Comparison of ENCODE assay signal across 1 cellular context in genomic region chr4:6749340-6750171, GRCh38.
TF ChIP-seq lines count a peak whose summit lies in the region.

No MANE protein-coding gene starts in this region.

TF ChIP-seq in HepG2, 621 proteins besides CTCF, POLR2A, EP300 and RAD21 (continued from another document and continues in another):
- TF ChIP-seq ZFP41 (CRISPR knock-in tag; IDR thresholded peaks at IDR 0.05; ENCODE audit: borderline replicate concordance) (0 out of 2 replicates have a peak, but pooled peaks have one; percentile 65), ZNF326 (CRISPR knock-in tag; IDR thresholded peaks at IDR 0.05; ENCODE audit: borderline replicate concordance) (no peak), SRSF9 (IDR thresholded peaks at IDR 0.05; ENCODE audit: borderline replicate concordance, insufficient read depth, low read depth, low read length, poor library complexity, severe bottlenecking) (no peak), PATZ1 (CRISPR knock-in tag; IDR thresholded peaks at IDR 0.05) (peak; percentile 86), FOSL2 (CRISPR knock-in tag; IDR thresholded peaks at IDR 0.05) (peak; percentile 91), YEATS2 (CRISPR knock-in tag; IDR thresholded peaks at IDR 0.05; ENCODE audit: borderline replicate concordance) (no peak; the same call in 1 of the 2 replicates), SNRNP70 (IDR thresholded peaks at IDR 0.05; ENCODE audit: low read depth, low read length) (no peak), ZBTB21 (CRISPR knock-in tag; IDR thresholded peaks at IDR 0.05) (no peak), CREM (IDR thresholded peaks at IDR 0.05) (no peak), CREM (CRISPR knock-in tag; IDR thresholded peaks at IDR 0.05) (no peak), TAF15 (IDR thresholded peaks at IDR 0.05; ENCODE audit: low read depth, low read length, poor library complexity, severe bottlenecking) (no peak), TMF1 (CRISPR knock-in tag; IDR thresholded peaks at IDR 0.05; ENCODE audit: low read depth) (no peak), CHD4 (IDR thresholded peaks at IDR 0.05; ENCODE audit: borderline replicate concordance, low read length) (no peak), CENPX (CRISPR knock-in tag; IDR thresholded peaks at IDR 0.05) (no peak), NCOA5 (CRISPR knock-in tag; IDR thresholded peaks at IDR 0.05) (no peak), ZNF775 (CRISPR knock-in tag; IDR thresholded peaks at IDR 0.05; ENCODE audit: borderline replicate concordance) (no peak), ZBTB4 (CRISPR knock-in tag; IDR thresholded peaks at IDR 0.05; ENCODE audit: borderline replicate concordance) (peak; percentile 77; the same call in 1 of the 2 replicates), KLF11 (CRISPR knock-in tag; IDR thresholded peaks at IDR 0.05) (0 out of 2 replicates have a peak, but pooled peaks have one; percentile 39), ZBTB40 (IDR thresholded peaks at IDR 0.05) (no peak), ZBTB40 (CRISPR knock-in tag; IDR thresholded peaks at IDR 0.05) (no peak; the same call in 1 of the 2 replicates), CBX2 (IDR thresholded peaks at IDR 0.05; ENCODE audit: low read depth, low read length) (no peak), CBX2 (CRISPR knock-in tag; IDR thresholded peaks at IDR 0.05; ENCODE audit: low read depth) (no peak), CENPT (CRISPR knock-in tag; IDR thresholded peaks at IDR 0.05; ENCODE audit: low read depth) (0 out of 2 replicates have a peak, but pooled peaks have one; percentile 23), TAF1 (CRISPR knock-in tag; IDR thresholded peaks at IDR 0.05) (peak; percentile 67; the same call in 1 of the 2 replicates), REXO4 (CRISPR knock-in tag; IDR thresholded peaks at IDR 0.05; ENCODE audit: borderline replicate concordance) (no peak), ZNF296 (CRISPR knock-in tag; conservative IDR thresholded peaks at IDR 0.05) (peak; percentile 85; the same call in 1 of the 2 replicates), GABPB1 (CRISPR knock-in tag; IDR thresholded peaks at IDR 0.05) (peak; percentile 78), FOXO1 (CRISPR knock-in tag; IDR thresholded peaks at IDR 0.05) (no peak), ZNF543 (CRISPR knock-in tag; IDR thresholded peaks at IDR 0.05) (peak; percentile 77; the same call in 1 of the 2 replicates), KDM5B (CRISPR knock-in tag; IDR thresholded peaks at IDR 0.05; ENCODE audit: borderline replicate concordance) (peak; percentile 69; the same call in 1 of the 2 replicates), ZGPAT (CRISPR knock-in tag; IDR thresholded peaks at IDR 0.05) (peak; percentile 81), ZNF230 (CRISPR knock-in tag; IDR thresholded peaks at IDR 0.05) (peak; percentile 88; the same call in 1 of the 2 replicates), ZNF569 (CRISPR knock-in tag; IDR thresholded peaks at IDR 0.05; ENCODE audit: borderline replicate concordance) (no peak)
- TF ChIP-seq, protein P1, sequence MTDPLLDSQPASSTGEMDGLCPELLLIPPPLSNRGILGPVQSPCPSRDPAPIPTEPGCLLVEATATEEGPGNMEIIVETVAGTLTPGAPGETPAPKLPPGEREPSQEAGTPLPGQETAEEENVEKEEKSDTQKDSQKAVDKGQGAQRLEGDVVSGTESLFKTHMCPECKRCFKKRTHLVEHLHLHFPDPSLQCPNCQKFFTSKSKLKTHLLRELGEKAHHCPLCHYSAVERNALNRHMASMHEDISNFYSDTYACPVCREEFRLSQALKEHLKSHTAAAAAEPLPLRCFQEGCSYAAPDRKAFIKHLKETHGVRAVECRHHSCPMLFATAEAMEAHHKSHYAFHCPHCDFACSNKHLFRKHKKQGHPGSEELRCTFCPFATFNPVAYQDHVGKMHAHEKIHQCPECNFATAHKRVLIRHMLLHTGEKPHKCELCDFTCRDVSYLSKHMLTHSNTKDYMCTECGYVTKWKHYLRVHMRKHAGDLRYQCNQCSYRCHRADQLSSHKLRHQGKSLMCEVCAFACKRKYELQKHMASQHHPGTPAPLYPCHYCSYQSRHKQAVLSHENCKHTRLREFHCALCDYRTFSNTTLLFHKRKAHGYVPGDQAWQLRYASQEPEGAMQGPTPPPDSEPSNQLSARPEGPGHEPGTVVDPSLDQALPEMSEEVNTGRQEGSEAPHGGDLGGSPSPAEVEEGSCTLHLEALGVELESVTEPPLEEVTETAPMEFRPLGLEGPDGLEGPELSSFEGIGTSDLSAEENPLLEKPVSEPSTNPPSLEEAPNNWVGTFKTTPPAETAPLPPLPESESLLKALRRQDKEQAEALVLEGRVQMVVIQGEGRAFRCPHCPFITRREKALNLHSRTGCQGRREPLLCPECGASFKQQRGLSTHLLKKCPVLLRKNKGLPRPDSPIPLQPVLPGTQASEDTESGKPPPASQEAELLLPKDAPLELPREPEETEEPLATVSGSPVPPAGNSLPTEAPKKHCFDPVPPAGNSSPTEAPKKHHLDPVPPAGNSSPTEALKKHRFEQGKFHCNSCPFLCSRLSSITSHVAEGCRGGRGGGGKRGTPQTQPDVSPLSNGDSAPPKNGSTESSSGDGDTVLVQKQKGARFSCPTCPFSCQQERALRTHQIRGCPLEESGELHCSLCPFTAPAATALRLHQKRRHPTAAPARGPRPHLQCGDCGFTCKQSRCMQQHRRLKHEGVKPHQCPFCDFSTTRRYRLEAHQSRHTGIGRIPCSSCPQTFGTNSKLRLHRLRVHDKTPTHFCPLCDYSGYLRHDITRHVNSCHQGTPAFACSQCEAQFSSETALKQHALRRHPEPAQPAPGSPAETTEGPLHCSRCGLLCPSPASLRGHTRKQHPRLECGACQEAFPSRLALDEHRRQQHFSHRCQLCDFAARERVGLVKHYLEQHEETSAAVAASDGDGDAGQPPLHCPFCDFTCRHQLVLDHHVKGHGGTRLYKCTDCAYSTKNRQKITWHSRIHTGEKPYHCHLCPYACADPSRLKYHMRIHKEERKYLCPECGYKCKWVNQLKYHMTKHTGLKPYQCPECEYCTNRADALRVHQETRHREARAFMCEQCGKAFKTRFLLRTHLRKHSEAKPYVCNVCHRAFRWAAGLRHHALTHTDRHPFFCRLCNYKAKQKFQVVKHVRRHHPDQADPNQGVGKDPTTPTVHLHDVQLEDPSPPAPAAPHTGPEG (CRISPR knock-in tag; IDR thresholded peaks at IDR 0.05): peak; percentile 73
- TF ChIP-seq, protein P2, sequence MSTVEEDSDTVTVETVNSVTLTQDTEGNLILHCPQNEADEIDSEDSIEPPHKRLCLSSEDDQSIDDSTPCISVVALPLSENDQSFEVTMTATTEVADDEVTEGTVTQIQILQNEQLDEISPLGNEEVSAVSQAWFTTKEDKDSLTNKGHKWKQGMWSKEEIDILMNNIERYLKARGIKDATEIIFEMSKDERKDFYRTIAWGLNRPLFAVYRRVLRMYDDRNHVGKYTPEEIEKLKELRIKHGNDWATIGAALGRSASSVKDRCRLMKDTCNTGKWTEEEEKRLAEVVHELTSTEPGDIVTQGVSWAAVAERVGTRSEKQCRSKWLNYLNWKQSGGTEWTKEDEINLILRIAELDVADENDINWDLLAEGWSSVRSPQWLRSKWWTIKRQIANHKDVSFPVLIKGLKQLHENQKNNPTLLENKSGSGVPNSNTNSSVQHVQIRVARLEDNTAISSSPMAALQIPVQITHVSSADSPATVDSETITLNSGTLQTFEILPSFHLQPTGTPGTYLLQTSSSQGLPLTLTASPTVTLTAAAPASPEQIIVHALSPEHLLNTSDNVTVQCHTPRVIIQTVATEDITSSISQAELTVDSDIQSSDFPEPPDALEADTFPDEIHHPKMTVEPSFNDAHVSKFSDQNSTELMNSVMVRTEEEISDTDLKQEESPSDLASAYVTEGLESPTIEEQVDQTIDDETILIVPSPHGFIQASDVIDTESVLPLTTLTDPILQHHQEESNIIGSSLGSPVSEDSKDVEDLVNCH (CRISPR knock-in tag; IDR thresholded peaks at IDR 0.05): no peak
